In the genomic region with DNA sequence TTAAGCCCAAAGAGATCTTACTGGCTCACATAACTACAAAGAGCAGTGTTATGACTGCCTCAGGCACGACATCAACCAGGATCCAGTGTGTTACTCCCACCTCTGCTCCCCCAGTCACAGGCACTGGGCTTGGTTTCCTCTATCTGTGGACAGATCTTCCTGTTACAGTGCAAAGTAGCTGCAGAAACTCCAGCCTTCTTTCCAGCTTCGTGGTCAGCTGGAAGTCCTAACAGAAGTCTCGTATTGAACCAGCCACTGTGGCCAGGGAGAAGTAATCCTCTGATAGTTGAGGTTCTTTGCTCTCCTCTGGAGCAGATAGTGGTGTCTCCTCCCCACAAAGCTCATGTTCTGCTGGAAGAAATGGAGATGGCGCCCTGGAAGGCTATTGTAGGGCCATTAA, we compare ENCODE assay signal across 8 cellular contexts. TPM values are rescaled to one million over a fixed set of nuclear protein-coding genes. Genes with fewer than 3 reads are reported as not detected.
DNase-seq lines count a peak whose midpoint lies in the region; ATAC-seq and TF ChIP-seq lines count a peak whose summit lies in the region.
"Not testable (repeated sequence)": the region's sequence is repeated elsewhere in the genome, so short reads cannot be mapped to it uniquely, and the experiment has no call there.

No MANE protein-coding gene starts in this region.

- H4K20me1 ChIP-seq in OCI-LY7 (ENCODE audit: insufficient read depth, low read length): not testable (repeated sequence)

- H2AFZ ChIP-seq in OCI-LY7 (ENCODE audit: low read length): not testable (repeated sequence)

- intact Hi-C loops in CD4-positive, alpha-beta memory T cell (cut with micrococcal nuclease); OCI-LY7 (cut with micrococcal nuclease; ENCODE audit: unreplicated experiment); sigmoid colon (cut with DNase I): not testable (repeated sequence)

- H3K27me3 Mint-ChIP-seq in CD4-positive, alpha-beta memory T cell; WTC11 (ENCODE audit: low read depth); brain; memory B cell: not testable (repeated sequence)

- DNase-seq in CD4-positive, alpha-beta memory T cell; OCI-LY7 (ENCODE audit: low spot score); WTC11 (ENCODE audit: low spot score); memory B cell (ENCODE audit: low spot score in 2 of 2); sigmoid colon; upper lobe of left lung: not testable (repeated sequence)
- DNase-seq in fibroblast of pulmonary artery (ENCODE audit: low read depth): peak; percentile 11

- not testable (repeated sequence) for H3K9me2 ChIP-seq in OCI-LY7 (ENCODE audit: insufficient read depth, low read length)

- not testable (repeated sequence) for H3K27me3 ChIP-seq in CD4-positive, alpha-beta memory T cell (ENCODE audit: insufficient read depth, low read length); sigmoid colon; upper lobe of left lung

- H3K4me3 Mint-ChIP-seq in CD4-positive, alpha-beta memory T cell; WTC11; brain; memory B cell: not testable (repeated sequence)

- CTCF ChIA-PET in CD4-positive, alpha-beta memory T cell (lab: Charles Lee; ENCODE audit: partially characterized antibody); OCI-LY7 (lab: Charles Lee; ENCODE audit: unreplicated experiment); WTC11 (lab: Charles Lee): not testable (repeated sequence)

- ATAC-seq in WTC11; memory B cell (ENCODE audit: low read depth); upper lobe of left lung (ENCODE audit: low FRiP score in 2 of 2): not testable (repeated sequence)

- TF ChIP-seq CTCF in OCI-LY7 (conservative IDR thresholded peaks at IDR 0.05; ENCODE audit: low read length); WTC11 (IDR thresholded peaks at IDR 0.05); brain (conservative IDR thresholded peaks at IDR 0.05); fibroblast of pulmonary artery (IDR thresholded peaks at IDR 0.05; ENCODE audit: low read length, missing control alignments); sigmoid colon (IDR thresholded peaks at IDR 0.05); upper lobe of left lung (IDR thresholded peaks at IDR 0.05): not testable (repeated sequence)

- H3K4me3 ChIP-seq in CD4-positive, alpha-beta memory T cell (ENCODE audit: low read length in 2 of 2); OCI-LY7 (ENCODE audit: low read depth, low read length, poor library complexity, severe bottlenecking); fibroblast of pulmonary artery (replicated peaks; ENCODE audit: low read depth, low read length); sigmoid colon; upper lobe of left lung: not testable (repeated sequence)

- H3K79me2 ChIP-seq in OCI-LY7 (ENCODE audit: insufficient read depth, low read depth, low read length): not testable (repeated sequence)

- H3K27ac Mint-ChIP-seq in CD4-positive, alpha-beta memory T cell: peak overlapping the region; percentile 60 to 91 (median 80)
- H3K27ac Mint-ChIP-seq in WTC11 (peak overlapping the region; percentile 65), brain (peak overlapping the region; percentile 39 to 87 (median 79)), memory B cell (peak overlapping the region; percentile 78)

- H3K4me1 ChIP-seq in CD4-positive, alpha-beta memory T cell (ENCODE audit: insufficient read depth, low read length): peaks cover 22% of the 10 kb centered on the region
- H3K4me1 ChIP-seq in OCI-LY7 (ENCODE audit: insufficient read depth, low read length, poor library complexity, severe bottlenecking) (peaks cover 11% of the 10 kb centered on the region), sigmoid colon (peaks cover 0 to 26% (median 12%) of the 10 kb centered on the region in 4 donors), upper lobe of left lung (peaks cover 0 to 25% (median 15%) of the 10 kb centered on the region in 4 donors)

- not testable (repeated sequence) for H3K27ac ChIP-seq in CD4-positive, alpha-beta memory T cell (ENCODE audit: low read depth, low read length); OCI-LY7 (ENCODE audit: low read depth, low read length, poor library complexity, severe bottlenecking)
- H3K27ac ChIP-seq in sigmoid colon: peak overlapping the region; percentile 24 to 35 (median 30)
- H3K27ac ChIP-seq in upper lobe of left lung: peak overlapping the region in 3 of 4 donors; percentile 19 to 49 (median 39)

- POLR2A ChIA-PET in CD4-positive, alpha-beta memory T cell (lab: Charles Lee; ENCODE audit: partially characterized antibody); OCI-LY7 (lab: Charles Lee); WTC11 (lab: Charles Lee): not testable (repeated sequence)

- BruUV-seq in OCI-LY7 (replicated peaks; lab: Mats Ljungman, UMichigan): TSS peak; percentile 28

- H3K9me3 ChIP-seq in CD4-positive, alpha-beta memory T cell (ENCODE audit: control insufficient read depth in 1 of 2, low read length in 2 of 2); OCI-LY7 (ENCODE audit: low read length); sigmoid colon; upper lobe of left lung: not testable (repeated sequence)

- peaks cover 22 to 47% of the 10 kb centered on the region in 2 donors for H3K36me3 Mint-ChIP-seq in CD4-positive, alpha-beta memory T cell
- H3K36me3 Mint-ChIP-seq in WTC11 (peaks cover 32% of the 10 kb centered on the region), brain (peaks cover 72% of the 10 kb centered on the region), memory B cell (peaks cover 14% of the 10 kb centered on the region)

- TF ChIP-seq POLR2A in sigmoid colon (IDR thresholded peaks at IDR 0.05); upper lobe of left lung (IDR thresholded peaks at IDR 0.05): not testable (repeated sequence)

- 82% methylated on average over 4 of the region's 4 CpGs for WGBS in sigmoid colon, 2 donors
- 71 to 78% methylated on average over 4 of the region's 4 CpGs for WGBS in upper lobe of left lung, 2 donors

- peaks cover 19% of the 10 kb centered on the region for H3K36me3 ChIP-seq in CD4-positive, alpha-beta memory T cell (ENCODE audit: insufficient read depth, low read length)
- H3K36me3 ChIP-seq in OCI-LY7 (ENCODE audit: insufficient read depth, low read length) (peaks cover 50% of the 10 kb centered on the region), sigmoid colon (peaks cover 0 to 34% (median 6%) of the 10 kb centered on the region in 4 donors), upper lobe of left lung (peaks cover 14 to 55% (median 20%) of the 10 kb centered on the region in 4 donors)

- TF ChIP-seq EP300 in sigmoid colon (IDR thresholded peaks at IDR 0.05); upper lobe of left lung (IDR thresholded peaks at IDR 0.05): not testable (repeated sequence)

- not testable (repeated sequence) for H3K4me2 ChIP-seq in OCI-LY7 (ENCODE audit: low read length)

- not testable (repeated sequence) for H3K9me3 Mint-ChIP-seq in CD4-positive, alpha-beta memory T cell; WTC11; brain; memory B cell

- H3K4me1 Mint-ChIP-seq in CD4-positive, alpha-beta memory T cell: peaks cover 16 to 53% (median 29%) of the 10 kb centered on the region in 4 donors
- not testable (repeated sequence) for H3K4me1 Mint-ChIP-seq in WTC11, memory B cell
- peaks cover 31% of the 10 kb centered on the region for H3K4me1 Mint-ChIP-seq in brain

RNA-seq across cellular contexts. Expression of a gene that starts 39.5 kb away (rescaled TPM):
- 10 to 100 TPM; 28.7 to 30.3 TPM for total RNA-seq in CD4-positive, alpha-beta memory T cell
- polyA plus RNA-seq in CD4-positive, alpha-beta memory T cell: 10 to 100 TPM; 62.5 to 66.3 TPM
- 38.3 and 38.8 TPM in 2 replicates for total RNA-seq in OCI-LY7 (2014; rRNA removed; shearing (Covaris generic))
- total RNA-seq in OCI-LY7 (2022) (37.3 and 38.0 TPM in 2 replicates), WTC11 (2021) (33.8 to 39.6 TPM (median 38.0 TPM) in 3 replicates), sigmoid colon (10 to 100 TPM; 61.2 to 90.6 (median 74.8) TPM), upper lobe of left lung (10 to 100 TPM; 28.5 to 40.3 (median 36.1) TPM)
- polyA plus RNA-seq in brain (ENCODE audit: insufficient read depth, low read depth, low replicate concordance) (38.1 TPM), sigmoid colon (100 to 1,000 TPM in 2 of 3 donors, 10 to 100 TPM in 1; 32.8 to 112 (median 101) TPM)

RNA-seq across cellular contexts. Expression of a gene that starts 41.5 kb away (rescaled TPM):
- 10 to 100 TPM; 83.9 to 86.7 TPM for total RNA-seq in CD4-positive, alpha-beta memory T cell
- 10 to 100 TPM; 11.1 to 37.2 TPM for polyA plus RNA-seq in CD4-positive, alpha-beta memory T cell
- 43.0 and 58.0 TPM in 2 replicates for total RNA-seq in OCI-LY7 (2014; rRNA removed; shearing (Covaris generic))
- total RNA-seq in OCI-LY7 (2022) (83.3 and 85.3 TPM in 2 replicates), WTC11 (2021) (106 to 108 TPM (median 107 TPM) in 3 replicates), sigmoid colon (10 to 100 TPM; 46.4 to 57.3 (median 52.2) TPM), upper lobe of left lung (100 to 1,000 TPM in 2 of 6 donors, 10 to 100 TPM in 4; 67.1 to 148 (median 85.2) TPM)
- polyA plus RNA-seq in brain (ENCODE audit: insufficient read depth, low read depth, low replicate concordance) (58.3 TPM), sigmoid colon (100 to 1,000 TPM in 1 of 3 donors, 10 to 100 TPM in 2; 94.3 to 112 (median 99.6) TPM)
